8 cellular contexts compared by ENCODE assay signal in the genomic region with DNA sequence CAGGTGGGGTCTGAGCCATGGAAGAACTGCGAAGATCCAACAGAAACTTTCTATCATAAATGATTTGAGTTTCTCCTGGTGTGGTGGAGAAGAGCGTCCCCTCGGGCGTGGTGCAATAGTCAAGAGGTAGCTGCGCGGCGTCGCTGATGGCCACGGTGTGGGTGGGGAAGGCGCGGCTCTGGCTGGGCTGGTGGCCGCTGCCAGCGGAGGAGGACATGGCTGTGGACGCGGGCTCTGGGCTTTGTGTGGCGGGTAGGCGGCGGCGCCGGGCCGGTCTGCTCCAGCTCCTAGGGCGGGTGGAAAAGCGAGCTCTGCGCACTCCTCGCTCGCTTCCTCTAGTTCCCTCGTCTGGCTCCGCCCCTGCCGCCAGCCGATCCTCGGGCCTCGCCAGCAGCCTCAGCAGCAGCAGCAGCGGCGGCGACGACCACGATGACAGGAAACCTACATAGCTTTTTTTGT. TPM values are rescaled to one million over a fixed set of nuclear protein-coding genes. Genes with fewer than 3 reads are reported as not detected.
A peak's percentile ranks its signal among the peaks of the same experiment; 100 is the strongest.
DNase-seq lines count a peak whose midpoint lies in the region; ATAC-seq and TF ChIP-seq lines count a peak whose summit lies in the region.

No MANE protein-coding gene starts in this region.

- DNase-seq in DMS53 treated with DMSO at 0.1 percent for 48 hours (lab: John Stamatoyannopoulos, UW; ENCODE audit: unreplicated experiment) = peak; percentile 66
- DNase-seq in M059J (ENCODE audit: low read depth) = peak; percentile 71
- peak; percentile 81 for DNase-seq in activated naive CD8-positive, alpha-beta T cell treated with anti-CD3 and anti-CD28 coated beads, Interleukin-2, amount 50 U/mL, for 24 hours
- DNase-seq in heart right ventricle = peak; percentile 88 to 90
- peak; percentile 87 for DNase-seq in pons (ENCODE audit: low spot score)
- peak; percentile 92 to 94 for DNase-seq in tibial artery

- no peaks in the 10 kb centered on the region for H3K79me2 ChIP-seq in SU-DHL-6 (ENCODE audit: insufficient read depth, low read length)

- peak overlapping the region; percentile 51 for H3K4me3 ChIP-seq in SU-DHL-6 (ENCODE audit: insufficient read depth, low read length, poor library complexity, severe bottlenecking)
- H3K4me3 ChIP-seq in heart right ventricle = peak overlapping the region in 9 of 10 donors; percentile 28 to 56 (median 51)
- peak overlapping the region; percentile 43 to 53 for H3K4me3 ChIP-seq in tibial artery

- peaks cover 3% of the 10 kb centered on the region; the same call in 1 of the 2 replicates for H3F3A ChIP-seq in SU-DHL-6 (ENCODE audit: insufficient read depth)

- H3K36me3 Mint-ChIP-seq in activated naive CD8-positive, alpha-beta T cell treated with anti-CD3 and anti-CD28 coated beads, Interleukin-2, amount 50 U/mL, for 24 hours (ENCODE audit: low read depth) = peaks cover 2% of the 10 kb centered on the region

- peak overlapping the region; percentile 65 for H3K4me2 ChIP-seq in SU-DHL-6 (ENCODE audit: low read depth, low read length, poor library complexity, severe bottlenecking)

- H2AFZ ChIP-seq in SU-DHL-6 (ENCODE audit: low read depth, low read length, severe bottlenecking) = peak overlapping the region; percentile 90

- H3K27me3 ChIP-seq in SU-DHL-6 (ENCODE audit: low read length) (no peaks in the 10 kb centered on the region), heart right ventricle (no peaks in the 10 kb centered on the region), tibial artery (no peaks in the 10 kb centered on the region)

- H3K27ac ChIP-seq in SU-DHL-6 (ENCODE audit: low read depth, low read length) (no peak overlapping the region), heart right ventricle (peak overlapping the region; percentile 57 to 85 (median 76)), tibial artery (peak overlapping the region; percentile 74 to 79)

- H3K9me2 ChIP-seq in SU-DHL-6 (replicated peaks; ENCODE audit: insufficient read depth, low read length) = no peaks in the 10 kb centered on the region

- H3K4me3 Mint-ChIP-seq in activated naive CD8-positive, alpha-beta T cell treated with anti-CD3 and anti-CD28 coated beads, Interleukin-2, amount 50 U/mL, for 24 hours = peak overlapping the region; percentile 78

- no peaks in the 10 kb centered on the region for H3K36me3 ChIP-seq in SU-DHL-6 (ENCODE audit: low read length)
- H3K36me3 ChIP-seq in heart right ventricle = peaks cover 0 to 12% (median 6%) of the 10 kb centered on the region in 9 donors
- H3K36me3 ChIP-seq in tibial artery = peaks cover 0 to 2% (median 0%) of the 10 kb centered on the region in 3 donors

- H3K9ac ChIP-seq in SU-DHL-6 (ENCODE audit: low read length) = peak overlapping the region; percentile 59

- peaks cover 9% of the 10 kb centered on the region for H3K27me3 Mint-ChIP-seq in activated naive CD8-positive, alpha-beta T cell treated with anti-CD3 and anti-CD28 coated beads, Interleukin-2, amount 50 U/mL, for 24 hours

- no peaks in the 10 kb centered on the region for H3K9me3 Mint-ChIP-seq in activated naive CD8-positive, alpha-beta T cell treated with anti-CD3 and anti-CD28 coated beads, Interleukin-2, amount 50 U/mL, for 24 hours

- H4K20me1 ChIP-seq in SU-DHL-6 (ENCODE audit: low read depth, low read length) = no peaks in the 10 kb centered on the region

- no peaks in the 10 kb centered on the region for H3K9me3 ChIP-seq in SU-DHL-6 (ENCODE audit: insufficient read depth, low read length)
- no peaks in the 10 kb centered on the region for H3K9me3 ChIP-seq in heart right ventricle
- H3K9me3 ChIP-seq in tibial artery = no peaks in the 10 kb centered on the region

- peak overlapping the region; percentile 50 for H3K27ac Mint-ChIP-seq in activated naive CD8-positive, alpha-beta T cell treated with anti-CD3 and anti-CD28 coated beads, Interleukin-2, amount 50 U/mL, for 24 hours

- intact Hi-C loops in heart right ventricle (cut with DNase I) (loop anchor here in 3 of 10 donors (10.0 kb wide), 1 partner anchor 64 kb away; no protein-coding TSS in a partner anchor), tibial artery (cut with DNase I; ENCODE audit: low total_unique reads) (no loop called here)

- H3K4me1 Mint-ChIP-seq in activated naive CD8-positive, alpha-beta T cell treated with anti-CD3 and anti-CD28 coated beads, Interleukin-2, amount 50 U/mL, for 24 hours = peaks cover 39% of the 10 kb centered on the region

- peaks cover 0 to 88% (median 75%) of the 10 kb centered on the region in 9 donors for H3K4me1 ChIP-seq in heart right ventricle
- peaks cover 0 to 91% (median 39%) of the 10 kb centered on the region in 4 donors for H3K4me1 ChIP-seq in tibial artery

- ATAC-seq in GM21723 (IDR thresholded peaks at IDR 0.05; ENCODE audit: unreplicated experiment) = peak; percentile 73
- peak; percentile 99 for ATAC-seq in activated naive CD8-positive, alpha-beta T cell treated with anti-CD3 and anti-CD28 coated beads, Interleukin-2, amount 50 U/mL, for 24 hours
- ATAC-seq in heart right ventricle = peak; percentile 91 to 96 (median 95)

- 1 to 2% methylated on average over 37 of the region's 37 CpGs for WGBS in heart right ventricle, 2 donors

- no peak for TF ChIP-seq CTCF in SU-DHL-6 (IDR thresholded peaks at IDR 0.05; ENCODE audit: insufficient read depth, low read length, poor library complexity, severe bottlenecking)
- TF ChIP-seq CTCF in heart right ventricle (IDR thresholded peaks at IDR 0.05) = peak in 2 of 9 donors; percentile 28 to 39
- no peak for TF ChIP-seq CTCF in tibial artery (IDR thresholded peaks at IDR 0.05)

RNA-seq across cellular contexts. Expression of gene STARD9, which starts 5.9 kb away (rescaled TPM):
- 1.4 and 2.7 TPM in 2 replicates for total RNA-seq in M059J (2014; rRNA removed; shearing (Covaris generic))
- 1 to 10 TPM; 2.7 to 9.6 (median 6.1) TPM for total RNA-seq in heart right ventricle
- 10 to 100 TPM in 1 of 2 donors, 1 to 10 TPM in 1; 2.3 to 15.7 TPM for polyA plus RNA-seq in heart right ventricle

RNA-seq across cellular contexts. Expression of gene HAUS2, which starts 32.7 kb away (rescaled TPM):
- total RNA-seq in M059J (2014; rRNA removed; shearing (Covaris generic)) = 62.4 and 138 TPM in 2 replicates
- 10 to 100 TPM in 8 of 10 donors, 1 to 10 TPM in 2; 8.5 to 17.0 (median 11.9) TPM for total RNA-seq in heart right ventricle
- 1 to 10 TPM; 5.5 to 9.1 TPM for polyA plus RNA-seq in heart right ventricle

RNA-seq across cellular contexts. Expression of gene LRRC57, which starts 32.7 kb away (rescaled TPM):
- total RNA-seq in M059J (2014; rRNA removed; shearing (Covaris generic)) = 14.8 and 16.8 TPM in 2 replicates
- 10 to 100 TPM; 12.1 to 24.6 (median 16.6) TPM for total RNA-seq in heart right ventricle
- polyA plus RNA-seq in heart right ventricle = 1 to 10 TPM; 3.7 to 6.9 TPM
